In the genomic region with DNA sequence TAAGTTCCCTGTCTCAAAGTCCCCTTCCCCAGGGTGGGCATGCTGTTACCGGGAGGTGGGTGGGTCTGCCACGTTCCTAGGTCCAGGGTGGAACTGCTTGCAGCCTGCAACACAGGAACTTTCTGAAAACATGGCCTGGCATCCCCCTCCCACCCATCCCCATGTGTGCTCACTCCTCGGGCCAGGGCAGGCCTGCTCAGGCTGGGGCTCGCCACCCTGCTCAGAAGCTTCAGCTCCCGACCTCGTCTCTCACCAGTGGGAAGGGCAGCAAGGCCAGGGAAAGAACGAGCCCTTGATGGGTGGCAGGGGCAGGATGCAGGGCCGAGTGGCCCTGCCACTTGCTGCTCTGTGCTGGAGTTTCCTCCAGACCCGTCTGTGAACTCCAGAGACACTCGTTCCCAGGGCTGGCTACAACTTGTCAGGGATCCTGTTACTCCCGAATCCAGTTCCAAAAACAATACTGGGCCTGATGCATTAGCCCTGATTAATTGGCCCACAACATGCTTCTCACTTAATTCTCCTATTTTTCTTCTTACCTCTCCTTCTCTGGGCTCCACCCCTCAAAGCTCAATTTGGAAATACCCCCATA, we compare ENCODE assay signal across 16 cellular contexts.
DNase-seq lines count a peak whose midpoint lies in the region; ATAC-seq and TF ChIP-seq lines count a peak whose summit lies in the region.
"Had no signal": no experiment of that assay in that cellular context is flagged by ENCODE, and none has a peak within 500 bp of the region (broad histone marks: within the 10 kb centered on the region; RNA-seq: fewer than 3 reads in every experiment).

No MANE protein-coding gene starts in this region.

- whole genome bisulfite sequencing in thymus: 85% methylated on average over 11 of the region's 11 CpGs
- 69 to 78% (median 71%) methylated on average over 11 of the region's 11 CpGs for WGBS in heart left ventricle, 4 donors

- intact Hi-C loops in heart left ventricle (cut with DNase I): no loop called here

- H3K4me3 Mint-ChIP-seq in chondrocyte (ENCODE audit: unreplicated experiment) (no peak overlapping the region), nephron (no peak overlapping the region)
- H3K4me3 Mint-ChIP-seq: CD4-positive, CD25-positive, alpha-beta regulatory T cell; CD8-positive, alpha-beta memory T cell had no signal

- TF ChIP-seq POLR2A in heart left ventricle (IDR thresholded peaks at IDR 0.05): no peak

- H3K4me1 ChIP-seq in thymus (ENCODE audit: control insufficient read depth, insufficient read depth, low read length) (no peaks in the 10 kb centered on the region), heart left ventricle (peaks cover 0 to 16% (median 0%) of the 10 kb centered on the region in 12 donors)
- H3K4me1 ChIP-seq: HAP-1 had no signal

- peak overlapping the region; percentile 69 for H3K27ac Mint-ChIP-seq in chondrocyte (ENCODE audit: unreplicated experiment)
- H3K27ac Mint-ChIP-seq in nephron: peak overlapping the region; percentile 30 to 85 (median 39)
- H3K27ac Mint-ChIP-seq: CD4-positive, CD25-positive, alpha-beta regulatory T cell; CD8-positive, alpha-beta memory T cell had no signal

- H3K4me3 ChIP-seq in thymus (ENCODE audit: low read length) (no peak overlapping the region), heart left ventricle (no peak overlapping the region)
- H3K4me3 ChIP-seq: HAP-1 had no signal

- H3K4me1 Mint-ChIP-seq in chondrocyte (ENCODE audit: low read depth): peaks cover 57% of the 10 kb centered on the region
- peaks cover 39% of the 10 kb centered on the region for H3K4me1 Mint-ChIP-seq in nephron
- H3K4me1 Mint-ChIP-seq: CD4-positive, CD25-positive, alpha-beta regulatory T cell; CD8-positive, alpha-beta memory T cell had no signal

- H3K36me3 ChIP-seq in thymus (ENCODE audit: control insufficient read depth, insufficient read depth): no peaks in the 10 kb centered on the region
- H3K36me3 ChIP-seq in heart left ventricle: no peaks in the 10 kb centered on the region
- H3K36me3 ChIP-seq: BE2C, HAP-1 had no signal

- no peaks in the 10 kb centered on the region for H3K27me3 Mint-ChIP-seq in chondrocyte (ENCODE audit: low read depth)
- H3K27me3 Mint-ChIP-seq in nephron (ENCODE audit: low read depth): peaks cover 3% of the 10 kb centered on the region
- H3K27me3 Mint-ChIP-seq: CD8-positive, alpha-beta memory T cell had no signal

- ATAC-seq in esophagus mucosa (peak; percentile 51), heart left ventricle (no peak)

- H3K27me3 ChIP-seq in thymus (ENCODE audit: control insufficient read depth, insufficient read depth): no peaks in the 10 kb centered on the region
- no peaks in the 10 kb centered on the region for H3K27me3 ChIP-seq in heart left ventricle
- H3K27me3 ChIP-seq: BE2C had no signal

- no peaks in the 10 kb centered on the region for H3K9me3 ChIP-seq in thymus (ENCODE audit: control insufficient read depth)
- H3K9me3 ChIP-seq in heart left ventricle: no peaks in the 10 kb centered on the region
- H3K9me3 ChIP-seq: BE2C, HAP-1 had no signal

- H3K27ac ChIP-seq in thymus (ENCODE audit: low read depth) (peak overlapping the region; percentile 8), heart left ventricle (no peak overlapping the region)

- TF ChIP-seq CTCF in chondrocyte (IDR thresholded peaks at IDR 0.05): no peak
- no peak for TF ChIP-seq CTCF in nephron (IDR thresholded peaks at IDR 0.05; ENCODE audit: unreplicated experiment in 3 of 3)
- TF ChIP-seq CTCF in heart left ventricle (IDR thresholded peaks at IDR 0.05): no peak

- H3K36me3 Mint-ChIP-seq in chondrocyte (ENCODE audit: low read depth): peaks cover 6% of the 10 kb centered on the region
- H3K36me3 Mint-ChIP-seq in nephron (ENCODE audit: low read depth): peaks cover 10% of the 10 kb centered on the region
- H3K36me3 Mint-ChIP-seq: CD4-positive, CD25-positive, alpha-beta regulatory T cell; CD8-positive, alpha-beta memory T cell had no signal

- DNase-seq in chondrocyte (ENCODE audit: low spot score) (no peak), NCI-H526 (lab: John Stamatoyannopoulos, UW) (no peak), heart left ventricle (no peak), DMS79 treated with DMSO at 0.1 percent for 48 hours (lab: John Stamatoyannopoulos, UW) (no peak)
- DNase-seq: ACHN; BE2C; C1 segment of cervical spinal cord; CD4-positive, CD25-positive, alpha-beta regulatory T cell; CD8-positive, alpha-beta memory T cell; COR-L47; DMS 273 treated with DMSO at 0.1 percent for 48 hours; DMS53 had no signal

- H3K9me3 Mint-ChIP-seq in chondrocyte (ENCODE audit: low read depth) (no peaks in the 10 kb centered on the region), nephron (peaks cover 2% of the 10 kb centered on the region)
